ENCODE assay signal across 20 cellular contexts in genomic region chr20:50213531-50214106, GRCh38.
A peak's percentile ranks its signal among the peaks of the same experiment; 100 is the strongest.
DNase-seq lines count a peak whose midpoint lies in the region; ATAC-seq and FAIRE-seq lines count a peak whose summit lies in the region.
"Had no signal": no experiment of that assay in that cellular context is flagged by ENCODE, and none has a peak within 500 bp of the region (broad histone marks: within the 10 kb centered on the region; RNA-seq: fewer than 3 reads in every experiment).

No MANE protein-coding gene starts in this region.

- ATAC-seq in GM19328 (IDR thresholded peaks at IDR 0.05; ENCODE audit: unreplicated experiment) (no peak), HG03439 (IDR thresholded peaks at IDR 0.05; ENCODE audit: unreplicated experiment) (no peak)
- ATAC-seq: GM12878, Right ventricle myocardium inferior had no signal

- no peaks in the 10 kb centered on the region for H3K27me3 Mint-ChIP-seq in activated naive CD4-positive, alpha-beta T cell treated with anti-CD3 and anti-CD28 coated beads, Interleukin-2, amount 50 U/mL, for 24 hours

- no peaks in the 10 kb centered on the region for H3K9me3 Mint-ChIP-seq in activated naive CD4-positive, alpha-beta T cell treated with anti-CD3 and anti-CD28 coated beads, Interleukin-2, amount 50 U/mL, for 24 hours
- H3K9me3 Mint-ChIP-seq: IgD-negative memory B cell had no signal

- H3K4me3 Mint-ChIP-seq in activated naive CD4-positive, alpha-beta T cell treated with anti-CD3 and anti-CD28 coated beads, Interleukin-2, amount 50 U/mL, for 24 hours, result no peak overlapping the region
- H3K4me3 Mint-ChIP-seq: IgD-negative memory B cell had no signal

- DNase-seq in activated naive CD4-positive, alpha-beta T cell treated with anti-CD3 and anti-CD28 coated beads, Interleukin-2, amount 50 U/mL, for 16 hours, result no peak
- DNase-seq in RCC 7860 (ENCODE audit: low spot score) (peak; percentile 41), kidney tubule cell (ENCODE audit: low spot score) (peak; percentile 34), DMS79 (lab: John Stamatoyannopoulos, UW) (no peak)
- no peak for DNase-seq in stimulated activated CD4-positive, alpha-beta T cell treated with anti-CD3 and anti-CD28 coated beads, Interleukin-15, amount 100 ng/mL, for 24 hours
- DNase-seq: 8988T, C1 segment of cervical spinal cord, DMS153, NCI-H1048, NCI-H1694, NCI-H748 treated with DMSO at 0.1 percent for 48 hours, PC-9, SK-N-SH had no signal

- H3K36me3 Mint-ChIP-seq in activated naive CD4-positive, alpha-beta T cell treated with anti-CD3 and anti-CD28 coated beads, Interleukin-2, amount 50 U/mL, for 24 hours, result no peaks in the 10 kb centered on the region
- H3K36me3 Mint-ChIP-seq: IgD-negative memory B cell had no signal

- no peak for FAIRE-seq in RCC 7860 (lab: Jason Lieb, UNC)
- FAIRE-seq: GM18507 had no signal

- peaks cover 14% of the 10 kb centered on the region for H3K4me1 Mint-ChIP-seq in activated naive CD4-positive, alpha-beta T cell treated with anti-CD3 and anti-CD28 coated beads, Interleukin-2, amount 50 U/mL, for 24 hours

- peak overlapping the region; percentile 77 for H3K27ac Mint-ChIP-seq in activated naive CD4-positive, alpha-beta T cell treated with anti-CD3 and anti-CD28 coated beads, Interleukin-2, amount 50 U/mL, for 24 hours
- H3K27ac Mint-ChIP-seq: IgD-negative memory B cell had no signal

Comparison
In these comparisons a context has a peak if more than half of its experiments do, and no peak if none do; other contexts are left out.
1. DNase-seq: peak in RCC 7860 (single experiment) and kidney tubule cell (single experiment); none in activated naive CD4-positive, alpha-beta T cell treated with anti-CD3 and anti-CD28 coated beads, Interleukin-2, amount 50 U/mL, for 16 hours (single experiment), DMS79 (single experiment) and stimulated activated CD4-positive, alpha-beta T cell treated with anti-CD3 and anti-CD28 coated beads, Interleukin-15, amount 100 ng/mL, for 24 hours (single experiment).